ENCODE assay signal across 8 cellular contexts in the genomic region with DNA sequence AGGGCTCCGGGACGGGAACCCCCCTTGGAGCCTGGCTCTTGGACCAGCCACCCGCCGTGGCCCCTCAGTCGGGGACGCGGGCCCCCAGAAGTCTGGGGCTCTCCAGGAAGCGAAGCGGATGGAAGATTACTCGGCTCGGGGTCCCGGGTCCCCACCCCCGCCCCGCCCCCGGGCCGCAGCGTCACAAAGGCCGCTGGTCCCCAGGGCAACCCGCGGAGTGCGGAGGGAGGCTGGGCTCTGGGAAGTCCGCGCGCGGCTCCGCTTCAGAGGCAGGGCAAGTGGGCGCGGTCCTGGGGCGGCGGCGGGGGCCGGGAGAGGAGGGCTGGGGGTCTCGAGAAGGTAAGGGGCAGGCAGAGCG. TPM values are rescaled to one million over a fixed set of nuclear protein-coding genes. Genes with fewer than 3 reads are reported as not detected.
DNase-seq lines count a peak whose midpoint lies in the region; TF ChIP-seq lines count a peak whose summit lies in the region.

FNDC11 (plus strand) TSS at position 227 of the 358 bp plus-strand sequence. CDS start 1,505 bp downstream, outside the sequence.

- no peaks in the 10 kb centered on the region for H3K9me3 Mint-ChIP-seq in activated CD4-positive, alpha-beta memory T cell treated with anti-CD3 and anti-CD28 coated beads, Interleukin-2, amount 10 ng/mL, durations not matched to agents 7 days and 5 days
- H3K9me3 Mint-ChIP-seq in progenitor cell of endocrine pancreas (ENCODE audit: low read depth), result no peaks in the 10 kb centered on the region

- peaks cover 11% of the 10 kb centered on the region for H3K36me3 Mint-ChIP-seq in activated CD4-positive, alpha-beta memory T cell treated with anti-CD3 and anti-CD28 coated beads, Interleukin-2, amount 10 ng/mL, durations not matched to agents 7 days and 5 days (ENCODE audit: low read depth)
- H3K36me3 Mint-ChIP-seq in progenitor cell of endocrine pancreas (ENCODE audit: insufficient read depth), result no peaks in the 10 kb centered on the region

- H3K27ac Mint-ChIP-seq in activated CD4-positive, alpha-beta memory T cell treated with anti-CD3 and anti-CD28 coated beads, Interleukin-2, amount 10 ng/mL, durations not matched to agents 7 days and 5 days, result peak within 1 kb of the TSS; percentile 77
- H3K27ac Mint-ChIP-seq in progenitor cell of endocrine pancreas, result no peak within 1 kb of the TSS

- H3K4me1 Mint-ChIP-seq in activated CD4-positive, alpha-beta memory T cell treated with anti-CD3 and anti-CD28 coated beads, Interleukin-2, amount 10 ng/mL, durations not matched to agents 7 days and 5 days, result peaks cover 15% of the 10 kb centered on the region
- no peaks in the 10 kb centered on the region for H3K4me1 Mint-ChIP-seq in progenitor cell of endocrine pancreas (ENCODE audit: low read depth)

- DNase-seq in NCI-H1417 (lab: John Stamatoyannopoulos, UW), result peak; percentile 46 to 82 (median 80)
- DNase-seq in NCI-H1417 treated with DMSO at 0.1 percent for 48 hours (lab: John Stamatoyannopoulos, UW), result no peak
- DNase-seq in HK-2 (ENCODE audit: unreplicated experiment), result peak; percentile 59
- DNase-seq in activated CD4-positive, alpha-beta memory T cell treated with anti-CD3 and anti-CD28 coated beads, Interleukin-2, amount 10 ng/mL, durations not matched to agents 7 days and 5 days, result no peak
- no peak for DNase-seq in fibroblast of the aortic adventitia (ENCODE audit: low read depth)
- peak; percentile 43 for DNase-seq in progenitor cell of endocrine pancreas (ENCODE audit: low spot score, unreplicated experiment)
- no peak for DNase-seq in medulla oblongata (ENCODE audit: extremely low spot score)
- DNase-seq in NCI-H2029 treated with DMSO at 0.1 percent for 48 hours (lab: John Stamatoyannopoulos, UW), result no peak

- POLR2A ChIA-PET in activated CD4-positive, alpha-beta memory T cell treated with anti-CD3 and anti-CD28 coated beads, Interleukin-2, amount 10 ng/mL, durations not matched to agents 7 days and 5 days (lab: Charles Lee), result interaction anchor here (1.1 to 2.4 kb wide), 2 partner anchors 11 to 14 kb away, joined by 4 to 7 read pairs; no protein-coding TSS in a partner anchor

- CTCF ChIA-PET in activated CD4-positive, alpha-beta memory T cell treated with anti-CD3 and anti-CD28 coated beads, Interleukin-2, amount 10 ng/mL, durations not matched to agents 7 days and 5 days (lab: Charles Lee), result no interaction called here

- peak within 1 kb of the TSS; percentile 41 for H3K4me3 Mint-ChIP-seq in activated CD4-positive, alpha-beta memory T cell treated with anti-CD3 and anti-CD28 coated beads, Interleukin-2, amount 10 ng/mL, durations not matched to agents 7 days and 5 days
- peak within 1 kb of the TSS; percentile 69 for H3K4me3 Mint-ChIP-seq in progenitor cell of endocrine pancreas (ENCODE audit: low read depth)

- TF ChIP-seq CTCF in fibroblast of the aortic adventitia (IDR thresholded peaks at IDR 0.05; ENCODE audit: insufficient read depth, low read length) (no peak), progenitor cell of endocrine pancreas (IDR thresholded peaks at IDR 0.05; ENCODE audit: unreplicated experiment) (no peak)

- peak within 1 kb of the TSS; percentile 63 for H3K4me3 ChIP-seq in fibroblast of the aortic adventitia (ENCODE audit: low read depth, low read length)

- H3K27me3 Mint-ChIP-seq in activated CD4-positive, alpha-beta memory T cell treated with anti-CD3 and anti-CD28 coated beads, Interleukin-2, amount 10 ng/mL, durations not matched to agents 7 days and 5 days, result peaks cover 19% of the 10 kb centered on the region
- peaks cover 12% of the 10 kb centered on the region for H3K27me3 Mint-ChIP-seq in progenitor cell of endocrine pancreas

RNA-seq across cellular contexts. Expression of gene FNDC11, which starts in this region (rescaled TPM):
- total RNA-seq in activated CD4-positive, alpha-beta memory T cell treated with anti-CD3 and anti-CD28 coated beads, Interleukin-2, amount 10 ng/mL, durations not matched to agents 7 days and 5 days, result under 1 TPM; 0.20 to 0.30 TPM
- total RNA-seq in fibroblast of the aortic adventitia (ENCODE audit: low replicate concordance) (0.25 and 0.45 TPM in 2 replicates), progenitor cell of endocrine pancreas (1.9 and 2.6 TPM in 2 replicates)

Comparison
In these comparisons a context has a peak if more than half of its experiments do, and no peak if none do; other contexts are left out.
1. DNase-seq: peak in NCI-H1417 (3 of 3), HK-2 (single experiment) and progenitor cell of endocrine pancreas (single experiment); none in NCI-H1417 treated with DMSO at 0.1 percent for 48 hours (single experiment), activated CD4-positive, alpha-beta memory T cell treated with anti-CD3 and anti-CD28 coated beads, Interleukin-2, amount 10 ng/mL, durations not matched to agents 7 days and 5 days (single experiment), fibroblast of the aortic adventitia (single experiment), medulla oblongata (single experiment) and NCI-H2029 treated with DMSO at 0.1 percent for 48 hours (single experiment).